9 cellular contexts compared by ENCODE assay signal in the genomic region with DNA sequence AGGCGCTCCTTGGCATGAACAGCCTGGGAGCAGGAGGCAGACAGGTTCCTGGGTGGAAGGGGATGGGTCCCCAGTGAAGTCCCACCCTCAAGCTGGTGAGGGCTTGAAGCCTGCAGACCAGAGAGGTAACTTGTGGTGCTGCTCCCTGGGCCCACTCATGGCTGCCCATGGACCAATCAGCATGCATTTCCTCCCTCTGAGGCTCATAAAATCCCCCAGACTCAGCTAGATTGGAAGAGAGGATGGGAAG. TPM values are rescaled to one million over a fixed set of nuclear protein-coding genes. Genes with fewer than 3 reads are reported as not detected.
DNase-seq lines count a peak whose midpoint lies in the region; ATAC-seq and TF ChIP-seq lines count a peak whose summit lies in the region.
"Had no signal": no experiment of that assay in that cellular context is flagged by ENCODE, and none has a peak within 500 bp of the region (broad histone marks: within the 10 kb centered on the region; RNA-seq: fewer than 3 reads in every experiment).

No MANE protein-coding gene starts in this region.

- ATAC-seq in heart right ventricle: peak in 3 of 8 donors; percentile 0 to 1 (median 1)
- ATAC-seq in HG02798 (IDR thresholded peaks at IDR 0.05; ENCODE audit: poor library complexity, unreplicated experiment): no peak
- no peak for ATAC-seq in GM21529 (IDR thresholded peaks at IDR 0.05; ENCODE audit: unreplicated experiment)
- no peak for ATAC-seq in HG03159 (IDR thresholded peaks at IDR 0.05; ENCODE audit: unreplicated experiment)

- WGBS in heart right ventricle, 2 donors: 75 to 94% methylated on average over 1 of the region's 1 CpG
- 100% methylated on average over 1 of the region's 1 CpG; no CpG with 5 or more reads in 1 of the 2 donors for WGBS in esophagus squamous epithelium, 2 donors

- intact Hi-C loops in heart right ventricle (cut with DNase I) (loop anchor here in 2 of 10 donors (5.0 to 10.0 kb wide), 3 partner anchors 37 to 399 kb away; no protein-coding TSS in a partner anchor), cardiac septum (cut with DNase I) (loop anchor here (5.0 kb wide), 1 partner anchor 47 kb away; no protein-coding TSS in a partner anchor), esophagus squamous epithelium (cut with DNase I) (no loop called here), vagina (cut with DNase I) (no loop called here)

- H3K27me3 ChIP-seq in heart right ventricle: no peaks in the 10 kb centered on the region
- peaks cover 0 to 4% (median 0%) of the 10 kb centered on the region in 4 donors for H3K27me3 ChIP-seq in esophagus squamous epithelium
- peaks cover 5% of the 10 kb centered on the region for H3K27me3 ChIP-seq in neural cell (ENCODE audit: insufficient read depth, low read depth, low read length)
- no peaks in the 10 kb centered on the region for H3K27me3 ChIP-seq in vagina

- no peaks in the 10 kb centered on the region for H4K20me1 ChIP-seq in neural cell (ENCODE audit: insufficient read depth)

- TF ChIP-seq CTCF in heart right ventricle (IDR thresholded peaks at IDR 0.05) (no peak), esophagus squamous epithelium (IDR thresholded peaks at IDR 0.05) (no peak), neural cell (IDR thresholded peaks at IDR 0.05; ENCODE audit: poor library complexity, severe bottlenecking) (no peak), vagina (IDR thresholded peaks at IDR 0.05) (no peak)

- H3K4me1 ChIP-seq in heart right ventricle (peaks cover 4 to 24% (median 14%) of the 10 kb centered on the region in 9 donors), esophagus squamous epithelium (peaks cover 9 to 33% (median 23%) of the 10 kb centered on the region in 3 donors), vagina (peaks cover 23% of the 10 kb centered on the region)

- DNase-seq in heart right ventricle (no peak), cardiac septum (ENCODE audit: low spot score) (no peak), esophagus squamous epithelium (lab: John Stamatoyannopoulos, UW) (no peak), vagina (ENCODE audit: extremely low spot score in 2 of 2) (no peak)
- DNase-seq: effector CD8-positive, alpha-beta T cell had no signal

- H3K4me3 ChIP-seq in heart right ventricle: peak overlapping the region in 9 of 10 donors; percentile 70 to 98 (median 92)
- peak overlapping the region; percentile 71 to 95 (median 80) for H3K4me3 ChIP-seq in esophagus squamous epithelium
- H3K4me3 ChIP-seq in neural cell (ENCODE audit: low read length): peak overlapping the region; percentile 10
- H3K4me3 ChIP-seq in vagina: peak overlapping the region; percentile 83 to 92

- H3K79me2 ChIP-seq in neural cell (replicated peaks; ENCODE audit: insufficient read depth, low read length): no peaks in the 10 kb centered on the region

- no peak for TF ChIP-seq RAD21 in neural cell (conservative IDR thresholded peaks at IDR 0.05)

- peaks cover 4 to 43% (median 28%) of the 10 kb centered on the region in 9 donors for H3K36me3 ChIP-seq in heart right ventricle
- H3K36me3 ChIP-seq in esophagus squamous epithelium: peaks cover 0 to 38% (median 0%) of the 10 kb centered on the region in 3 donors
- H3K36me3 ChIP-seq in neural cell (ENCODE audit: insufficient read depth, low read length): no peaks in the 10 kb centered on the region
- peaks cover 0 to 6% of the 10 kb centered on the region in 2 donors for H3K36me3 ChIP-seq in vagina

- H3K27ac ChIP-seq in heart right ventricle (peak overlapping the region; percentile 94 to 99 (median 98)), esophagus squamous epithelium (peak overlapping the region; percentile 95 to 99 (median 98)), neural cell (ENCODE audit: low read length) (no peak overlapping the region), vagina (peak overlapping the region; percentile 99)

- no peaks in the 10 kb centered on the region for H3K9me3 ChIP-seq in heart right ventricle
- H3K9me3 ChIP-seq in esophagus squamous epithelium: no peaks in the 10 kb centered on the region
- no peaks in the 10 kb centered on the region for H3K9me3 ChIP-seq in neural cell (ENCODE audit: low read length)
- no peaks in the 10 kb centered on the region for H3K9me3 ChIP-seq in vagina

- H3K9ac ChIP-seq in neural cell (ENCODE audit: low read length): no peak overlapping the region

- TF ChIP-seq EP300 in neural cell (conservative IDR thresholded peaks at IDR 0.05; ENCODE audit: poor library complexity, severe bottlenecking): no peak

- H3F3A ChIP-seq in neural cell (ENCODE audit: insufficient read depth, low read length, poor library complexity, severe bottlenecking): peaks cover 3% of the 10 kb centered on the region

- H2AFZ ChIP-seq in neural cell (ENCODE audit: low read depth, low read length): no peak overlapping the region

- TF ChIP-seq POLR2A in esophagus squamous epithelium (IDR thresholded peaks at IDR 0.05): no peak
- no peak for TF ChIP-seq POLR2A in vagina (IDR thresholded peaks at IDR 0.05)

- H3K9me2 ChIP-seq in neural cell (ENCODE audit: insufficient read depth, low read length): no peaks in the 10 kb centered on the region

- no peak overlapping the region for H3K4me2 ChIP-seq in neural cell (ENCODE audit: low read length)

TF ChIP-seq in neural cell, 6 proteins besides CTCF, POLR2A, EP300 and RAD21:
- no peak for TF ChIP-seq TAF1 (IDR thresholded peaks at IDR 0.05; ENCODE audit: low read depth)
- no peak for TF ChIP-seq POLR2AphosphoS5 (IDR thresholded peaks at IDR 0.05)
- TF ChIP-seq EZH2 (IDR thresholded peaks at IDR 0.05; ENCODE audit: borderline replicate concordance, insufficient read depth, low read length, poor library complexity, severe bottlenecking): no peak
- no peak for TF ChIP-seq SMC3 (conservative IDR thresholded peaks at IDR 0.05; ENCODE audit: poor library complexity)
- TF ChIP-seq REST (IDR thresholded peaks at IDR 0.05; ENCODE audit: borderline replicate concordance): no peak
- no peak for TF ChIP-seq MXI1 (conservative IDR thresholded peaks at IDR 0.05; ENCODE audit: poor library complexity, severe bottlenecking)

RNA-seq across cellular contexts. Expression of gene A2M, which starts 50.2 kb away (rescaled TPM):
- total RNA-seq in heart right ventricle (1,000 to 10,000 TPM in 1 of 10 donors, 100 to 1,000 TPM in 9; 296 to 1,678 (median 530) TPM), cardiac septum (588 TPM), esophagus squamous epithelium (100 to 1,000 TPM in 2 of 4 donors, 10 to 100 TPM in 2; 14.7 to 467 (median 92.4) TPM), vagina (274 TPM)
- polyA plus RNA-seq in heart right ventricle (100 to 1,000 TPM; 194 to 244 TPM), neural cell (0.09 TPM in 1 of 2 replicates, not detected in the other)
- polyA minus RNA-seq in neural cell: 1.5 and 1.6 TPM in 2 replicates

Comparison
In these comparisons a context has a peak if more than half of its experiments do, and no peak if none do; other contexts are left out.
1. H3K4me3 ChIP-seq: peak in every context shown above with its lines; median percentile 92 in heart right ventricle; 88 in vagina; 80 in esophagus squamous epithelium; 10 in neural cell.